8 cellular contexts compared by ENCODE assay signal in genomic region chr2:195562624-195563566, GRCh38.
DNase-seq lines count a peak whose midpoint lies in the region; ATAC-seq, FAIRE-seq and TF ChIP-seq lines count a peak whose summit lies in the region.
"Had no signal": no experiment of that assay in that cellular context is flagged by ENCODE, and none has a peak within 500 bp of the region (broad histone marks: within the 10 kb centered on the region; RNA-seq: fewer than 3 reads in every experiment).

No MANE protein-coding gene starts in this region.

- DNase-seq in GM12864 (ENCODE audit: low read depth) (no peak), Karpas-422 (peak; percentile 69), GM12878 (ENCODE audit: low read depth, low spot score) (no peak), small intestine (no peak), NCI-H2107 treated with DMSO at 0.1 percent for 48 hours (lab: John Stamatoyannopoulos, UW; ENCODE audit: unreplicated experiment) (no peak)
- DNase-seq: GDM1 had no signal

- H3K27me3 ChIP-seq in Karpas-422 (ENCODE audit: low read length): no peaks in the 10 kb centered on the region
- H3K27me3 ChIP-seq in GM12878 (replicated peaks in 1 of 2; ENCODE audit: control insufficient read depth in 2 of 2, insufficient read depth in 2 of 2, low read length in 1 of 2): no peaks in the 10 kb centered on the region
- H3K27me3 ChIP-seq in small intestine (ENCODE audit: control insufficient read depth in 2 of 2, insufficient read depth in 2 of 2, low read length in 2 of 2): no peaks in the 10 kb centered on the region

- H3K36me3 ChIP-seq in Karpas-422 (ENCODE audit: insufficient read depth, low read length) (no peaks in the 10 kb centered on the region), GM12878 (ENCODE audit: control insufficient read depth in 2 of 2, insufficient read depth in 2 of 2, low read length in 1 of 2) (no peaks in the 10 kb centered on the region), small intestine (ENCODE audit: control insufficient read depth in 2 of 2, insufficient read depth in 2 of 2, low read length in 2 of 2) (no peaks in the 10 kb centered on the region)

- H2AFZ ChIP-seq in Karpas-422 (ENCODE audit: low read length) (no peak overlapping the region), GM12878 (ENCODE audit: control insufficient read depth, low read depth, low read length) (peak overlapping the region; percentile 85)

- H3K4me1 ChIP-seq in Karpas-422 (ENCODE audit: low read length) (peaks cover 62% of the 10 kb centered on the region), GM12878 (ENCODE audit: control insufficient read depth, insufficient read depth, low read length) (peaks cover 39% of the 10 kb centered on the region), small intestine (ENCODE audit: control insufficient read depth in 2 of 2, insufficient read depth in 1 of 2, low read depth in 1 of 2, low read length in 1 of 2) (peaks cover 0 to 8% of the 10 kb centered on the region in 2 donors)

- SMC1A ChIA-PET in GM12878 (lab: Charles Lee; ENCODE audit: uncharacterized antibody, unreplicated experiment): interaction anchor here (1.1 to 12.9 kb wide), 13 partner anchors 7 to 97 kb away, joined by 3 to 435 read pairs (median 19); partner anchors contain the start of gene SLC39A10

- TF ChIP-seq CTCF in GM12864 (IDR thresholded peaks at IDR 0.05; ENCODE audit: low read depth, low read length, missing control alignments) (no peak), GM12878 (IDR thresholded peaks at IDR 0.05 in 2 of 3, conservative IDR thresholded peaks at IDR 0.05 in 1 of 3; ENCODE audit: control insufficient read depth in 2 of 3, extremely low read depth in 1 of 3, insufficient read depth in 1 of 3, low read depth in 3 of 3, low read length in 3 of 3) (no peak)

- no peaks in the 10 kb centered on the region for H3K9me3 ChIP-seq in Karpas-422 (ENCODE audit: low read length)
- no peaks in the 10 kb centered on the region; the same call in 2 of the 3 replicates for H3K9me3 ChIP-seq in GM12878 (replicated peaks; ENCODE audit: control insufficient read depth, insufficient read depth, low read length)
- H3K9me3 ChIP-seq in small intestine (ENCODE audit: control insufficient read depth, low read depth): no peaks in the 10 kb centered on the region

- intact Hi-C loops in GM12878 (cut with micrococcal nuclease; ENCODE audit: unreplicated experiment): loop anchor here (5.0 to 10.0 kb wide), 2 partner anchors 228 to 614 kb away; no protein-coding TSS in a partner anchor

- RAD21 ChIA-PET in GM12878 (lab: Charles Lee; ENCODE audit: unreplicated experiment): interaction anchor here (0.7 to 8.4 kb wide), 15 partner anchors 13 to 506 kb away, joined by 3 to 282 read pairs (median 12); partner anchors contain the start of genes DNAH7 and SLC39A10

- TF ChIP-seq POLR2A in GM12878 (IDR thresholded peaks at IDR 0.05; ENCODE audit: low read depth, low read length): no peak

- H3K27ac ChIP-seq in Karpas-422 (ENCODE audit: low read length) (peak overlapping the region; percentile 96), GM12878 (ENCODE audit: control insufficient read depth, insufficient read depth) (peak overlapping the region; percentile 94), small intestine (ENCODE audit: low read depth in 1 of 2, low read length in 1 of 2) (peak overlapping the region; percentile 50 to 81)

- H3K4me3 ChIP-seq in GM12864 (ENCODE audit: low read depth, low read length) (peak overlapping the region; percentile 35; the same call in 1 of the 2 replicates), Karpas-422 (ENCODE audit: low read length) (peak overlapping the region; percentile 52), GM12878 (peak overlapping the region; percentile 55), small intestine (ENCODE audit: low read depth in 1 of 2, low read length in 2 of 2) (no peak overlapping the region)

- no TSS peak for BruUV-seq in GM12878 (replicated peaks; lab: Mats Ljungman, UMichigan)

- no peak for TF ChIP-seq EP300 in GM12878 (IDR thresholded peaks at IDR 0.05; ENCODE audit: borderline replicate concordance in 1 of 2, control insufficient read depth in 1 of 2, low read depth in 2 of 2, low read length in 2 of 2)

- 3% methylated on average over 16 of the region's 26 CpGs for WGBS in GM12878 (ENCODE audit: insufficient coverage, insufficient replicate concordance, low lambda C conversion rate, missing lambda C conversion rate)
- 49 to 76% (median 70%) methylated on average over 16 to 23 of the region's 26 CpGs for WGBS in small intestine, 3 donors

- CTCF ChIA-PET in GM12878 (lab: Yijun Ruan, JAX): interaction anchor here (5.2 to 12.0 kb wide), 3 partner anchors 12 to 97 kb away, joined by 38 to 218 read pairs (median 65); no protein-coding TSS in a partner anchor

- H3K4me2 ChIP-seq in Karpas-422 (ENCODE audit: low read depth, low read length, poor library complexity, severe bottlenecking) (peak overlapping the region; percentile 87), GM12878 (ENCODE audit: control insufficient read depth, insufficient read depth) (peak overlapping the region; percentile 81)

- in situ Hi-C loops in GM12878 (cut with MboI): loop anchor here (5.0 kb wide), 2 partner anchors 56 to 94 kb away; partner anchors contain the start of gene SLC39A10

- peak; percentile 9 for ATAC-seq in GM12878
- no peak for ATAC-seq in GM19455 (IDR thresholded peaks at IDR 0.05; ENCODE audit: unreplicated experiment)
- ATAC-seq in HG03097 (IDR thresholded peaks at IDR 0.05; ENCODE audit: low FRiP score, unreplicated experiment): no peak

- H3K9ac ChIP-seq in Karpas-422 (ENCODE audit: low read length) (peak overlapping the region; percentile 74), GM12878 (ENCODE audit: control insufficient read depth, insufficient read depth, low read length) (peak overlapping the region; percentile 73)

- POLR2A ChIA-PET in GM12878 (lab: Charles Lee): interaction anchor here (0.6 to 6.5 kb wide), 15 partner anchors 10 to 610 kb away, joined by 3 to 109 read pairs (median 7); partner anchors contain the start of gene SLC39A10

- no peaks in the 10 kb centered on the region for H3K79me2 ChIP-seq in Karpas-422 (ENCODE audit: low read length)
- no peaks in the 10 kb centered on the region for H3K79me2 ChIP-seq in GM12878 (ENCODE audit: control insufficient read depth, insufficient read depth, low read length)

- no peaks in the 10 kb centered on the region for H4K20me1 ChIP-seq in Karpas-422 (ENCODE audit: insufficient read depth, low read depth, low read length)
- H4K20me1 ChIP-seq in GM12878 (ENCODE audit: control insufficient read depth, insufficient read depth): no peaks in the 10 kb centered on the region

- no peak for TF ChIP-seq RAD21 in GM12878 (IDR thresholded peaks at IDR 0.05; ENCODE audit: insufficient read depth, low read depth, low read length)

- no peaks in the 10 kb centered on the region for H3K9me2 ChIP-seq in Karpas-422 (replicated peaks; ENCODE audit: insufficient read depth, low read length)

- FAIRE-seq in GM12878 (lab: Jason Lieb, UNC) (no peak), small intestine (lab: Jason Lieb, UNC) (no peak)

TF ChIP-seq in GM12878, 131 proteins besides CTCF, POLR2A, EP300 and RAD21 (continues in another document):
- no peak for TF ChIP-seq ASH2L (IDR thresholded peaks at IDR 0.05; ENCODE audit: borderline replicate concordance, low read depth)
- TF ChIP-seq E2F4 (IDR thresholded peaks at IDR 0.05; ENCODE audit: low read depth, low read length): no peak
- no peak for TF ChIP-seq NFIC (IDR thresholded peaks at IDR 0.05; ENCODE audit: low read depth, low read length)
- no peak for TF ChIP-seq ELK1 (IDR thresholded peaks at IDR 0.05; ENCODE audit: low read depth, low read length)
- 0 out of 2 replicates have a peak, but pooled peaks have one; percentile 44 for TF ChIP-seq BACH1 (IDR thresholded peaks at IDR 0.05; ENCODE audit: borderline replicate concordance)
- peak; percentile 39 for TF ChIP-seq SKIL (IDR thresholded peaks at IDR 0.05; ENCODE audit: low read depth, poor library complexity, severe bottlenecking)
- TF ChIP-seq SMAD5 (IDR thresholded peaks at IDR 0.05; ENCODE audit: low read depth): no peak
- no peak for TF ChIP-seq IRF4 (IDR thresholded peaks at IDR 0.05; ENCODE audit: low read depth, low read length)
- TF ChIP-seq JUNB (IDR thresholded peaks at IDR 0.05): no peak
- TF ChIP-seq KAT2A (conservative IDR thresholded peaks at IDR 0.05; ENCODE audit: control insufficient read depth, low read depth, low read length): no peak

Comparison
In these comparisons a context has a peak if more than half of its experiments do, and no peak if none do; other contexts are left out.
1. H3K4me3 ChIP-seq: peak in GM12864 (single experiment), Karpas-422 (single experiment) and GM12878 (single experiment); none in small intestine (0 of 2).
2. Peak in every context shown above with its lines, with median percentiles within 50 percentile points of each other: H3K27ac ChIP-seq.